In the genomic region with DNA sequence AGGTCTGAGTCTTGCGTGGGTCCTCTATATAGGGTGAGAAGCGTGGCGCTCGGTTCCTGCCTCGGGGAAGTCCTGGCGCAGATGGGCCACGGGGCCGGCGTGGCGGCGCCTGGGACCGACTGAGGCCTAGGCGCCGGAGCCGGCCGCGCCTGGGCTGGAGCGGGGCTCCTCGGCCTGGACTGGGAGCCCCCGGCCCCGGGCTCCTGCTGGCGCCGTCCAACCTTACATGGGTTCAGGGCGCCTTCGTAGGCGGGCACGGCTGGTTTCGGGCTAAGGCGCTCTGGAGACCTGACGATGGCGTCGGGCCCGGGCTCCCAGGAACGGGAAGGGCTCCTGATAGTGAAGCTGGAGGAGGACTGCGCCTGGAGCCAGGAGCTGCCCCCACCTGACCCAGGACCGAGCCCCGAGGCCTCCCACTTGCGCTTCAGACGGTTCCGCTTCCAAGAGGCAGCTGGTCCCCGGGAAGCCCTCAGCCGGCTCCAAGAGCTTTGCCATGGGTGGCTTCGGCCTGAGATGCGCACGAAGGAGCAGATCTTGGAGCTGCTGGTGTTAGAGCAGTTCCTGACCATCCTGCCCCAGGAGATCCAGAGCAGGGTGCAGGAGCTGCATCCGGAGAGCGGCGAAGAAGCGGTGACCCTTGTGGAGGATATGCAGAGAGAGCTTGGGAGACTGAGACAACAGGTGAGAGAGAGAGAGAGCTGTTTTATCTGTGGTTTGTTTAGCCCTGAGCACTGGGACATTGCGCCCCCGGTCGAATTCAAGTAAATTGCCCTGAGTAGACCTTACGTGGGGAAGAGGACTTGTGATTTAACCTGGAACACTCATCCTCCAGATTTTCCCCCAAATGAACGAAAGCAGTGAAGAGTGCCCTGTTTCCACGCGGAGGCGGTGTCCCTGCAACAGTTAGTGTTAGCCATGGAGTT, we compare ENCODE assay signal across 2 cellular contexts.
TF ChIP-seq lines count a peak whose summit lies in the region.

No MANE protein-coding gene starts in this region.

TF ChIP-seq in HEK293, 187 proteins besides CTCF, POLR2A, EP300 and RAD21 (continues in another document):
- TF ChIP-seq, protein P1, sequence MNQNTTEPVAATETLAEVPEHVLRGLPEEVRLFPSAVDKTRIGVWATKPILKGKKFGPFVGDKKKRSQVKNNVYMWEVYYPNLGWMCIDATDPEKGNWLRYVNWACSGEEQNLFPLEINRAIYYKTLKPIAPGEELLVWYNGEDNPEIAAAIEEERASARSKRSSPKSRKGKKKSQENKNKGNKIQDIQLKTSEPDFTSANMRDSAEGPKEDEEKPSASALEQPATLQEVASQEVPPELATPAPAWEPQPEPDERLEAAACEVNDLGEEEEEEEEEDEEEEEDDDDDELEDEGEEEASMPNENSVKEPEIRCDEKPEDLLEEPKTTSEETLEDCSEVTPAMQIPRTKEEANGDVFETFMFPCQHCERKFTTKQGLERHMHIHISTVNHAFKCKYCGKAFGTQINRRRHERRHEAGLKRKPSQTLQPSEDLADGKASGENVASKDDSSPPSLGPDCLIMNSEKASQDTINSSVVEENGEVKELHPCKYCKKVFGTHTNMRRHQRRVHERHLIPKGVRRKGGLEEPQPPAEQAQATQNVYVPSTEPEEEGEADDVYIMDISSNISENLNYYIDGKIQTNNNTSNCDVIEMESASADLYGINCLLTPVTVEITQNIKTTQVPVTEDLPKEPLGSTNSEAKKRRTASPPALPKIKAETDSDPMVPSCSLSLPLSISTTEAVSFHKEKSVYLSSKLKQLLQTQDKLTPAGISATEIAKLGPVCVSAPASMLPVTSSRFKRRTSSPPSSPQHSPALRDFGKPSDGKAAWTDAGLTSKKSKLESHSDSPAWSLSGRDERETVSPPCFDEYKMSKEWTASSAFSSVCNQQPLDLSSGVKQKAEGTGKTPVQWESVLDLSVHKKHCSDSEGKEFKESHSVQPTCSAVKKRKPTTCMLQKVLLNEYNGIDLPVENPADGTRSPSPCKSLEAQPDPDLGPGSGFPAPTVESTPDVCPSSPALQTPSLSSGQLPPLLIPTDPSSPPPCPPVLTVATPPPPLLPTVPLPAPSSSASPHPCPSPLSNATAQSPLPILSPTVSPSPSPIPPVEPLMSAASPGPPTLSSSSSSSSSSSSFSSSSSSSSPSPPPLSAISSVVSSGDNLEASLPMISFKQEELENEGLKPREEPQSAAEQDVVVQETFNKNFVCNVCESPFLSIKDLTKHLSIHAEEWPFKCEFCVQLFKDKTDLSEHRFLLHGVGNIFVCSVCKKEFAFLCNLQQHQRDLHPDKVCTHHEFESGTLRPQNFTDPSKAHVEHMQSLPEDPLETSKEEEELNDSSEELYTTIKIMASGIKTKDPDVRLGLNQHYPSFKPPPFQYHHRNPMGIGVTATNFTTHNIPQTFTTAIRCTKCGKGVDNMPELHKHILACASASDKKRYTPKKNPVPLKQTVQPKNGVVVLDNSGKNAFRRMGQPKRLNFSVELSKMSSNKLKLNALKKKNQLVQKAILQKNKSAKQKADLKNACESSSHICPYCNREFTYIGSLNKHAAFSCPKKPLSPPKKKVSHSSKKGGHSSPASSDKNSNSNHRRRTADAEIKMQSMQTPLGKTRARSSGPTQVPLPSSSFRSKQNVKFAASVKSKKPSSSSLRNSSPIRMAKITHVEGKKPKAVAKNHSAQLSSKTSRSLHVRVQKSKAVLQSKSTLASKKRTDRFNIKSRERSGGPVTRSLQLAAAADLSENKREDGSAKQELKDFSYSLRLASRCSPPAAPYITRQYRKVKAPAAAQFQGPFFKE (tag by site-specific recombination; IDR thresholded peaks at IDR 0.05; ENCODE audit: borderline replicate concordance) = no peak
- no peak for TF ChIP-seq RBAK (tag by site-specific recombination; IDR thresholded peaks at IDR 0.05)
- TF ChIP-seq, protein P2, sequence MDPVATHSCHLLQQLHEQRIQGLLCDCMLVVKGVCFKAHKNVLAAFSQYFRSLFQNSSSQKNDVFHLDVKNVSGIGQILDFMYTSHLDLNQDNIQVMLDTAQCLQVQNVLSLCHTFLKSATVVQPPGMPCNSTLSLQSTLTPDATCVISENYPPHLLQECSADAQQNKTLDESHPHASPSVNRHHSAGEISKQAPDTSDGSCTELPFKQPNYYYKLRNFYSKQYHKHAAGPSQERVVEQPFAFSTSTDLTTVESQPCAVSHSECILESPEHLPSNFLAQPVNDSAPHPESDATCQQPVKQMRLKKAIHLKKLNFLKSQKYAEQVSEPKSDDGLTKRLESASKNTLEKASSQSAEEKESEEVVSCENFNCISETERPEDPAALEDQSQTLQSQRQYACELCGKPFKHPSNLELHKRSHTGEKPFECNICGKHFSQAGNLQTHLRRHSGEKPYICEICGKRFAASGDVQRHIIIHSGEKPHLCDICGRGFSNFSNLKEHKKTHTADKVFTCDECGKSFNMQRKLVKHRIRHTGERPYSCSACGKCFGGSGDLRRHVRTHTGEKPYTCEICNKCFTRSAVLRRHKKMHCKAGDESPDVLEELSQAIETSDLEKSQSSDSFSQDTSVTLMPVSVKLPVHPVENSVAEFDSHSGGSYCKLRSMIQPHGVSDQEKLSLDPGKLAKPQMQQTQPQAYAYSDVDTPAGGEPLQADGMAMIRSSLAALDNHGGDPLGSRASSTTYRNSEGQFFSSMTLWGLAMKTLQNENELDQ (tag by site-specific recombination; IDR thresholded peaks at IDR 0.05; ENCODE audit: low read depth) = no peak
- TF ChIP-seq, protein P3, sequence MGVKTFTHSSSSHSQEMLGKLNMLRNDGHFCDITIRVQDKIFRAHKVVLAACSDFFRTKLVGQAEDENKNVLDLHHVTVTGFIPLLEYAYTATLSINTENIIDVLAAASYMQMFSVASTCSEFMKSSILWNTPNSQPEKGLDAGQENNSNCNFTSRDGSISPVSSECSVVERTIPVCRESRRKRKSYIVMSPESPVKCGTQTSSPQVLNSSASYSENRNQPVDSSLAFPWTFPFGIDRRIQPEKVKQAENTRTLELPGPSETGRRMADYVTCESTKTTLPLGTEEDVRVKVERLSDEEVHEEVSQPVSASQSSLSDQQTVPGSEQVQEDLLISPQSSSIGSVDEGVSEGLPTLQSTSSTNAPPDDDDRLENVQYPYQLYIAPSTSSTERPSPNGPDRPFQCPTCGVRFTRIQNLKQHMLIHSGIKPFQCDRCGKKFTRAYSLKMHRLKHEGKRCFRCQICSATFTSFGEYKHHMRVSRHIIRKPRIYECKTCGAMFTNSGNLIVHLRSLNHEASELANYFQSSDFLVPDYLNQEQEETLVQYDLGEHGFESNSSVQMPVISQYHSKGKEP (tag by site-specific recombination; IDR thresholded peaks at IDR 0.05) = no peak
- peak; percentile 98 for TF ChIP-seq SCRT2 (tag by site-specific recombination; IDR thresholded peaks at IDR 0.05)
- TF ChIP-seq KLF8 (tag by site-specific recombination; IDR thresholded peaks at IDR 0.05) = no peak
- TF ChIP-seq, protein P4, sequence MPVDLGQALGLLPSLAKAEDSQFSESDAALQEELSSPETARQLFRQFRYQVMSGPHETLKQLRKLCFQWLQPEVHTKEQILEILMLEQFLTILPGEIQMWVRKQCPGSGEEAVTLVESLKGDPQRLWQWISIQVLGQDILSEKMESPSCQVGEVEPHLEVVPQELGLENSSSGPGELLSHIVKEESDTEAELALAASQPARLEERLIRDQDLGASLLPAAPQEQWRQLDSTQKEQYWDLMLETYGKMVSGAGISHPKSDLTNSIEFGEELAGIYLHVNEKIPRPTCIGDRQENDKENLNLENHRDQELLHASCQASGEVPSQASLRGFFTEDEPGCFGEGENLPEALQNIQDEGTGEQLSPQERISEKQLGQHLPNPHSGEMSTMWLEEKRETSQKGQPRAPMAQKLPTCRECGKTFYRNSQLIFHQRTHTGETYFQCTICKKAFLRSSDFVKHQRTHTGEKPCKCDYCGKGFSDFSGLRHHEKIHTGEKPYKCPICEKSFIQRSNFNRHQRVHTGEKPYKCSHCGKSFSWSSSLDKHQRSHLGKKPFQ (tag by site-specific recombination; IDR thresholded peaks at IDR 0.05) = no peak
- TF ChIP-seq ZNF133 (tag by site-specific recombination; IDR thresholded peaks at IDR 0.05) = no peak
- no peak for TF ChIP-seq ZNF2 (tag by site-specific recombination; IDR thresholded peaks at IDR 0.05)
- TF ChIP-seq ZNF529 (tag by site-specific recombination; IDR thresholded peaks at IDR 0.05; ENCODE audit: insufficient replicate concordance) = no peak
- TF ChIP-seq ZBTB8A (tag by site-specific recombination; IDR thresholded peaks at IDR 0.05) = no peak
- peak; percentile 17; the same call in 1 of the 2 replicates for TF ChIP-seq ZNF660 (tag by site-specific recombination; IDR thresholded peaks at IDR 0.05)

TF ChIP-seq in liver, 16 proteins besides CTCF, POLR2A, EP300 and RAD21 (continued from another document):
- TF ChIP-seq HNF4A (conservative IDR thresholded peaks at IDR 0.05) (no peak), EGR1 (IDR thresholded peaks at IDR 0.05; ENCODE audit: low read depth in 2 of 2) (no peak), FOXA1 (IDR thresholded peaks at IDR 0.05) (no peak), FOXA2 (IDR thresholded peaks at IDR 0.05) (no peak)
